In the genomic region with DNA sequence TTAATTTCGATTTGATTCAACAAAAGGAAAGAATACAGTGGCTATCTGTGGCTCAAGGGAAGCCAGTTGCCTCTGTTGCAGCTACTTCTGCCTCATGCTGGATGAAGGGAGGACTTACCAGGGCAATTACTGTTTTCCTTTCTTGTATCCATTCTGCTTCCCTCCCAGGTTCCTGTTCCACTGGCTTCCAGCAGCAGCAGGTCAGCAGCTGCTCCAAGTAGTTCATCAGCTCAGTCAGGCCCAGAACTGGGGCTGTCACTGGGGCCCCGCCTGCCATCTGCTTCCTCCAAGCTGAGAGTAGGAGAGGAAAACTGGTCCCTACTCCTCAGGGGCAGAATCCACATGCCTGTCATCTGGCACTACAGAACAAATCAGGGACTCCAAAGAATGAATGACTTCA, we compare ENCODE assay signal across 16 cellular contexts. TPM values are rescaled to one million over a fixed set of nuclear protein-coding genes. Genes with fewer than 3 reads are reported as not detected.
DNase-seq lines count a peak whose midpoint lies in the region; ATAC-seq and TF ChIP-seq lines count a peak whose summit lies in the region.
"Had no signal": no experiment of that assay in that cellular context is flagged by ENCODE, and none has a peak within 500 bp of the region (broad histone marks: within the 10 kb centered on the region; RNA-seq: fewer than 3 reads in every experiment).

No MANE protein-coding gene starts in this region.

- DNase-seq in G401 (ENCODE audit: low spot score): peak; percentile 63
- peak; percentile 31 for DNase-seq in NCI-H446 treated with DMSO at 0.1 percent for 48 hours (lab: John Stamatoyannopoulos, UW)
- peak; percentile 62 for DNase-seq in colonic mucosa
- peak; percentile 78 for DNase-seq in osteoblast (ENCODE audit: insufficient read length, low spot score, missing footprints)
- DNase-seq in mesenteric fat pad (ENCODE audit: low spot score): no peak
- DNase-seq: activated CD4-positive, alpha-beta T cell treated with anti-CD3 and anti-CD28 coated beads, Interleukin-2, amount 10 ng/mL, durations not matched to agents 24 days and 14 days; activated naive CD4-positive, alpha-beta T cell treated with anti-CD3 and anti-CD28 coated beads, Interleukin-2, amount 50 U/mL, for 16 hours; DMS79; heart left ventricle; occipital lobe; right lobe of liver had no signal

- H3K36me3 ChIP-seq in colonic mucosa (no peaks in the 10 kb centered on the region), osteoblast (ENCODE audit: insufficient read depth, low read length) (no peaks in the 10 kb centered on the region)
- H3K36me3 ChIP-seq: heart left ventricle, right lobe of liver, suprapubic skin had no signal

- peaks cover 8% of the 10 kb centered on the region for H4K20me1 ChIP-seq in osteoblast (ENCODE audit: insufficient read depth, low read length)

- no peak overlapping the region for H3K4me2 ChIP-seq in osteoblast (ENCODE audit: insufficient read depth, low read length)

- ATAC-seq in HG03139 (IDR thresholded peaks at IDR 0.05; ENCODE audit: unreplicated experiment) (no peak), HG02759 (IDR thresholded peaks at IDR 0.05; ENCODE audit: unreplicated experiment) (no peak)
- ATAC-seq: body of pancreas, heart left ventricle, right lobe of liver, SK-N-SH treated with all-trans-retinoic acid at 6 μM for 48 hours had no signal

- no peak overlapping the region for H2AFZ ChIP-seq in osteoblast (ENCODE audit: low read length)

- H3K79me2 ChIP-seq in osteoblast (ENCODE audit: insufficient read depth, low read length): peaks cover 17% of the 10 kb centered on the region

- TF ChIP-seq CTCF in colonic mucosa (IDR thresholded peaks at IDR 0.05) (no peak), osteoblast (IDR thresholded peaks at IDR 0.05; ENCODE audit: extremely low read depth, low read depth, low read length) (no peak)

- H3K9me3 ChIP-seq in colonic mucosa (no peaks in the 10 kb centered on the region), osteoblast (ENCODE audit: low read depth, low read length) (no peaks in the 10 kb centered on the region)
- H3K9me3 ChIP-seq: body of pancreas, heart left ventricle, right lobe of liver, suprapubic skin had no signal

- in situ Hi-C loops in G401 (cut with HindIII; ENCODE audit: low sequenced_read_pairs): no loop called here

- H3K27me3 ChIP-seq in colonic mucosa: no peaks in the 10 kb centered on the region
- no peaks in the 10 kb centered on the region for H3K27me3 ChIP-seq in osteoblast (ENCODE audit: insufficient read depth, low read length)
- H3K27me3 ChIP-seq: body of pancreas, heart left ventricle, right lobe of liver, suprapubic skin had no signal

- H3K4me3 ChIP-seq in colonic mucosa (no peak overlapping the region), osteoblast (ENCODE audit: insufficient read depth, low read length) (no peak overlapping the region)
- H3K4me3 ChIP-seq: body of pancreas, heart left ventricle, right lobe of liver, suprapubic skin had no signal

- H3K9ac ChIP-seq in colonic mucosa (ENCODE audit: low read depth in 2 of 2, low read length in 2 of 2): no peak overlapping the region

- intact Hi-C loops in colonic mucosa (cut with DNase I): loop anchor here (5.0 kb wide), 1 partner anchor 87 kb away; no protein-coding TSS in a partner anchor

- H3K27ac ChIP-seq in colonic mucosa: no peak overlapping the region
- H3K27ac ChIP-seq in osteoblast (ENCODE audit: low read depth, low read length): no peak overlapping the region
- H3K27ac ChIP-seq: body of pancreas, heart left ventricle, right lobe of liver, suprapubic skin had no signal

- H3K4me1 ChIP-seq in colonic mucosa (peaks cover 5% of the 10 kb centered on the region), osteoblast (ENCODE audit: insufficient read depth, low read length) (peaks cover 11% of the 10 kb centered on the region)

RNA-seq across cellular contexts. Expression of gene ULK4, which starts 48.6 kb away (rescaled TPM):
- total RNA-seq in G401 (2014; rRNA removed; shearing (Covaris generic)): 6.6 and 25.4 TPM in 2 replicates
- total RNA-seq in colonic mucosa (1 to 10 TPM; 4.4 to 8.3 TPM), osteoblast (20.6 and 23.9 TPM in 2 replicates), mesenteric fat pad (7.9 TPM)
